In genomic region chr1:156140879-156141707, GRCh38 we compare ENCODE assay signal across 8 cellular contexts. TPM values are rescaled to one million over a fixed set of nuclear protein-coding genes. Genes with fewer than 3 reads are reported as not detected.
A peak's percentile ranks its signal among the peaks of the same experiment; 100 is the strongest.
DNase-seq lines count a peak whose midpoint lies in the region; ATAC-seq, FAIRE-seq and TF ChIP-seq lines count a peak whose summit lies in the region.

No MANE protein-coding gene starts in this region.

- H3K4me1 ChIP-seq in SK-N-SH (ENCODE audit: control insufficient read depth in 1 of 2, insufficient read depth in 2 of 2, low read depth in 1 of 2, low read length in 1 of 2) (peaks cover 2 to 5% of the 10 kb centered on the region in 2 experiments), endothelial cell of umbilical vein (ENCODE audit: control insufficient read depth, extremely low read depth, insufficient read depth, low read length) (peaks cover 1% of the 10 kb centered on the region)

- H3K9me3 Mint-ChIP-seq in neural crest cell = no peaks in the 10 kb centered on the region

- no peaks in the 10 kb centered on the region for H3K36me3 Mint-ChIP-seq in neural crest cell (ENCODE audit: low read depth)

- 87% methylated on average over 16 of the region's 20 CpGs for WGBS in SK-N-SH (ENCODE audit: low lambda C conversion rate)

- BruUV-seq in endothelial cell of umbilical vein (replicated peaks; lab: Mats Ljungman, UMichigan) = no TSS peak

- H4K20me1 ChIP-seq in SK-N-SH (ENCODE audit: insufficient read depth) = peaks cover 75% of the 10 kb centered on the region
- no peaks in the 10 kb centered on the region for H4K20me1 ChIP-seq in endothelial cell of umbilical vein (replicated peaks; ENCODE audit: control insufficient read depth, extremely low read depth, insufficient read depth, low read length)

- H3K27ac Mint-ChIP-seq in neural crest cell (ENCODE audit: unreplicated experiment) = peak overlapping the region; percentile 53

- H3K27me3 Mint-ChIP-seq in neural crest cell (ENCODE audit: low read depth) = peaks cover 5% of the 10 kb centered on the region

- no peak overlapping the region for H3K4me3 ChIP-seq in SK-N-SH (ENCODE audit: low read depth in 2 of 2, low read length in 1 of 2)
- no peak overlapping the region for H3K4me3 ChIP-seq in endothelial cell of umbilical vein (replicated peaks in 1 of 3; ENCODE audit: insufficient read depth in 1 of 3, low read depth in 1 of 3, low read length in 3 of 3)

- H3K4me2 ChIP-seq in SK-N-SH (no peak overlapping the region), endothelial cell of umbilical vein (ENCODE audit: insufficient read depth, low read length) (no peak overlapping the region)

- no peaks in the 10 kb centered on the region for H3K9me3 ChIP-seq in SK-N-SH
- H3K9me3 ChIP-seq in endothelial cell of umbilical vein (replicated peaks; ENCODE audit: control insufficient read depth, insufficient read depth, low read length) = no peaks in the 10 kb centered on the region

- no peaks in the 10 kb centered on the region for H3K9me2 ChIP-seq in SK-N-SH

- peak overlapping the region; percentile 18 for H3K4me3 Mint-ChIP-seq in neural crest cell

- POLR2A ChIA-PET in SK-N-SH (lab: Yijun Ruan, JAX) = interaction anchor here (0.6 to 0.7 kb wide), 3 partner anchors 72 to 185 kb away, joined by 3 read pairs; no protein-coding TSS in a partner anchor
- POLR2A ChIA-PET in endothelial cell of umbilical vein (lab: Charles Lee) = no interaction called here

- TF ChIP-seq CTCF in SK-N-SH (IDR thresholded peaks at IDR 0.05) = peak; percentile 68
- TF ChIP-seq CTCF in endothelial cell of umbilical vein (IDR thresholded peaks at IDR 0.05; ENCODE audit: extremely low read depth in 1 of 2, insufficient read depth in 1 of 2, low read depth in 1 of 2, low read length in 2 of 2) = peak; percentile 57 to 70
- peak; percentile 76 for TF ChIP-seq CTCF in neural crest cell (conservative IDR thresholded peaks at IDR 0.05)

- dilution Hi-C loops in endothelial cell of umbilical vein (cut with MboI; ENCODE audit: extremely low pct_ligation_motif_present, low sequenced_read_pairs) = no loop called here

- H3K4me1 Mint-ChIP-seq in neural crest cell = peaks cover 16% of the 10 kb centered on the region

- H3K27me3 ChIP-seq in SK-N-SH (ENCODE audit: insufficient read depth) (no peaks in the 10 kb centered on the region), endothelial cell of umbilical vein (ENCODE audit: control insufficient read depth in 2 of 2, insufficient read depth in 2 of 2, low read length in 2 of 2) (no peaks in the 10 kb centered on the region)

- peaks cover 91% of the 10 kb centered on the region for H3F3A ChIP-seq in SK-N-SH (replicated peaks; ENCODE audit: insufficient read depth)

- TF ChIP-seq POLR2A in endothelial cell of umbilical vein (IDR thresholded peaks at IDR 0.05; ENCODE audit: low read depth, low read length) = no peak

- H3K9me1 ChIP-seq in endothelial cell of umbilical vein (replicated peaks; ENCODE audit: control insufficient read depth, extremely low read depth, insufficient read depth, low read length) = no peaks in the 10 kb centered on the region

- CTCF ChIA-PET in SK-N-SH (lab: Yijun Ruan, JAX) (interaction anchor here (0.6 to 40.5 kb wide), 33 partner anchors 9 to 719 kb away, joined by 3 to 1559 read pairs (median 3); partner anchors contain the start of genes MEX3A, PMF1, SEMA4A and SLC25A44), endothelial cell of umbilical vein (lab: Charles Lee) (interaction anchor here (0.6 to 14.2 kb wide), 13 partner anchors 11 to 203 kb away, joined by 3 to 489 read pairs (median 4); partner anchors contain the start of gene PMF1)

- H3K27ac ChIP-seq in SK-N-SH (ENCODE audit: low read depth in 2 of 2, low read length in 1 of 2) (peak overlapping the region in 1 of 2 experiments; percentile 54; a peak in 2 of 4 replicates), endothelial cell of umbilical vein (ENCODE audit: insufficient read depth, low read depth, low read length) (no peak overlapping the region)

- TF ChIP-seq EP300 in SK-N-SH (IDR thresholded peaks at IDR 0.05; ENCODE audit: borderline replicate concordance in 1 of 2, low read depth in 1 of 2, low read length in 1 of 2) = no peak

- peaks cover 43 to 47% of the 10 kb centered on the region in 2 experiments for H3K36me3 ChIP-seq in SK-N-SH (replicated peaks in 1 of 2; ENCODE audit: control insufficient read depth in 1 of 2, insufficient read depth in 2 of 2, low read length in 1 of 2)
- peaks cover 13 to 37% of the 10 kb centered on the region in 2 experiments for H3K36me3 ChIP-seq in endothelial cell of umbilical vein (ENCODE audit: control insufficient read depth in 2 of 2, extremely low read depth in 1 of 2, insufficient read depth in 2 of 2, low read length in 2 of 2)

- FAIRE-seq in endothelial cell of umbilical vein (lab: Jason Lieb, UNC) = no peak

- peak; percentile 70 for TF ChIP-seq RAD21 in SK-N-SH (IDR thresholded peaks at IDR 0.05; ENCODE audit: low read length)

- H2AFZ ChIP-seq in SK-N-SH (ENCODE audit: low read depth) = no peak overlapping the region
- no peak overlapping the region for H2AFZ ChIP-seq in endothelial cell of umbilical vein (ENCODE audit: low read depth, low read length)

- H3K9ac ChIP-seq in SK-N-SH = no peak overlapping the region
- no peak overlapping the region for H3K9ac ChIP-seq in endothelial cell of umbilical vein (replicated peaks; ENCODE audit: extremely low read depth, insufficient read depth, low read length)

- H3K79me2 ChIP-seq in SK-N-SH (ENCODE audit: insufficient read depth) (peaks cover 5% of the 10 kb centered on the region; the same call in 1 of the 2 replicates), endothelial cell of umbilical vein (ENCODE audit: control insufficient read depth, insufficient read depth, low read length) (no peaks in the 10 kb centered on the region)

- intact Hi-C loops in endothelial cell of umbilical vein (cut with micrococcal nuclease) = loop anchor here (1.0 kb wide), 1 partner anchor 84 kb away; no protein-coding TSS in a partner anchor

- ATAC-seq in HG02678 (IDR thresholded peaks at IDR 0.05; ENCODE audit: unreplicated experiment) (no peak), GM19452 (IDR thresholded peaks at IDR 0.05; ENCODE audit: unreplicated experiment) (no peak)

- DNase-seq in NCI-H748 (lab: John Stamatoyannopoulos, UW; ENCODE audit: unreplicated experiment) (peak; percentile 16), NCI-H748 treated with DMSO at 0.1 percent for 48 hours (lab: John Stamatoyannopoulos, UW) (no peak), SK-N-SH (peak; percentile 85), endothelial cell of umbilical vein (ENCODE audit: low read depth, low spot score) (peak; percentile 31), neural crest cell (ENCODE audit: low read depth, low spot score) (peak; percentile 66), LoVo (ENCODE audit: low spot score) (no peak)

RNA-seq across cellular contexts. Expression of gene SEMA4A, which starts 12.3 kb away (rescaled TPM):
- polyA plus RNA-seq in SK-N-SH (2012; rRNA removed) (1.3 and 2.3 TPM in 2 replicates), endothelial cell of umbilical vein (0.97 and 1.5 TPM in 2 replicates)
- polyA plus RNA-seq in SK-N-SH (2012; cell fraction: cytosol; rRNA removed) = 0.33 and 0.73 TPM in 2 replicates
- 11.2 and 13.5 TPM in 2 replicates for polyA plus RNA-seq in SK-N-SH (2012; cell fraction: nucleus; rRNA removed)
- total RNA-seq in endothelial cell of umbilical vein (1.5 and 1.6 TPM in 2 replicates), neural crest cell (1.3 and 2.1 TPM in 2 replicates)
- 0.43 and 0.76 TPM in 2 replicates for polyA plus RNA-seq in endothelial cell of umbilical vein (2011; cell fraction: cytosol; rRNA removed)
- 6.6 and 7.8 TPM in 2 replicates for polyA plus RNA-seq in endothelial cell of umbilical vein (2011; cell fraction: nucleus; rRNA removed)
- 0.68 and 1.1 TPM in 2 replicates for polyA plus RNA-seq in endothelial cell of umbilical vein (2012)
- polyA minus RNA-seq in endothelial cell of umbilical vein = 1.1 TPM in 2 replicates
- polyA minus RNA-seq in endothelial cell of umbilical vein (2011; cell fraction: cytosol; rRNA and poly(A)+ RNA removed) = 6.5 TPM
- polyA minus RNA-seq in endothelial cell of umbilical vein (2011; cell fraction: nucleus; rRNA and poly(A)+ RNA removed) = 1.3 and 1.7 TPM in 2 replicates

RNA-seq across cellular contexts. Expression of gene LMNA, which starts 26.6 kb away (rescaled TPM):
- polyA plus RNA-seq in SK-N-SH (2012; rRNA removed) (726 and 983 TPM in 2 replicates), endothelial cell of umbilical vein (371 and 461 TPM in 2 replicates)
- polyA plus RNA-seq in SK-N-SH (2012; cell fraction: cytosol; rRNA removed) = 396 and 512 TPM in 2 replicates
- 1,848 and 2,172 TPM in 2 replicates for polyA plus RNA-seq in SK-N-SH (2012; cell fraction: nucleus; rRNA removed)
- total RNA-seq in endothelial cell of umbilical vein (715 and 742 TPM in 2 replicates), neural crest cell (51.0 and 51.7 TPM in 2 replicates)
- polyA plus RNA-seq in endothelial cell of umbilical vein (2011; cell fraction: cytosol; rRNA removed) = 321 and 340 TPM in 2 replicates
- polyA plus RNA-seq in endothelial cell of umbilical vein (2011; cell fraction: nucleus; rRNA removed) = 623 and 650 TPM in 2 replicates
- polyA plus RNA-seq in endothelial cell of umbilical vein (2012) = 280 and 286 TPM in 2 replicates
- polyA minus RNA-seq in endothelial cell of umbilical vein = 205 and 294 TPM in 2 replicates
- 389 TPM for polyA minus RNA-seq in endothelial cell of umbilical vein (2011; cell fraction: cytosol; rRNA and poly(A)+ RNA removed)
- polyA minus RNA-seq in endothelial cell of umbilical vein (2011; cell fraction: nucleus; rRNA and poly(A)+ RNA removed) = 132 and 240 TPM in 2 replicates

RNA-seq across cellular contexts. Expression of gene SLC25A44, which starts 52.8 kb away (rescaled TPM):
- polyA plus RNA-seq in SK-N-SH (2012; rRNA removed) (28.5 and 40.2 TPM in 2 replicates), endothelial cell of umbilical vein (30.2 and 30.6 TPM in 2 replicates)
- 25.1 and 30.1 TPM in 2 replicates for polyA plus RNA-seq in SK-N-SH (2012; cell fraction: cytosol; rRNA removed)
- polyA plus RNA-seq in SK-N-SH (2012; cell fraction: nucleus; rRNA removed) = 23.0 and 37.6 TPM in 2 replicates
- total RNA-seq in endothelial cell of umbilical vein (24.0 and 26.3 TPM in 2 replicates), neural crest cell (19.1 and 22.7 TPM in 2 replicates)
- 25.9 and 28.4 TPM in 2 replicates for polyA plus RNA-seq in endothelial cell of umbilical vein (2011; cell fraction: cytosol; rRNA removed)
- 23.9 and 25.4 TPM in 2 replicates for polyA plus RNA-seq in endothelial cell of umbilical vein (2011; cell fraction: nucleus; rRNA removed)
- polyA plus RNA-seq in endothelial cell of umbilical vein (2012) = 19.5 and 23.2 TPM in 2 replicates
- polyA minus RNA-seq in endothelial cell of umbilical vein = 45.7 and 46.5 TPM in 2 replicates
- 19.2 TPM for polyA minus RNA-seq in endothelial cell of umbilical vein (2011; cell fraction: cytosol; rRNA and poly(A)+ RNA removed)
- polyA minus RNA-seq in endothelial cell of umbilical vein (2011; cell fraction: nucleus; rRNA and poly(A)+ RNA removed) = 10.6 and 15.9 TPM in 2 replicates

RNA-seq across cellular contexts. Expression of gene MEX3A, which starts 58.8 kb away (rescaled TPM):
- polyA plus RNA-seq in SK-N-SH (2012; rRNA removed) = 15.1 and 16.2 TPM in 2 replicates
- 8.7 and 14.2 TPM in 2 replicates for polyA plus RNA-seq in SK-N-SH (2012; cell fraction: cytosol; rRNA removed)
- polyA plus RNA-seq in SK-N-SH (2012; cell fraction: nucleus; rRNA removed) = 23.2 and 26.8 TPM in 2 replicates
- total RNA-seq in endothelial cell of umbilical vein = 23.6 and 26.6 TPM in 2 replicates
- 20.2 and 22.0 TPM in 2 replicates for polyA plus RNA-seq in endothelial cell of umbilical vein
- 14.0 and 16.6 TPM in 2 replicates for polyA plus RNA-seq in endothelial cell of umbilical vein (2011; cell fraction: cytosol; rRNA removed)
- 17.9 and 22.9 TPM in 2 replicates for polyA plus RNA-seq in endothelial cell of umbilical vein (2011; cell fraction: nucleus; rRNA removed)
- 14.7 and 16.6 TPM in 2 replicates for polyA plus RNA-seq in endothelial cell of umbilical vein (2012)
- 26.8 and 30.9 TPM in 2 replicates for polyA minus RNA-seq in endothelial cell of umbilical vein
- 3.7 TPM for polyA minus RNA-seq in endothelial cell of umbilical vein (2011; cell fraction: cytosol; rRNA and poly(A)+ RNA removed)
- 10.9 and 12.6 TPM in 2 replicates for polyA minus RNA-seq in endothelial cell of umbilical vein (2011; cell fraction: nucleus; rRNA and poly(A)+ RNA removed)
- total RNA-seq in neural crest cell = 114 and 120 TPM in 2 replicates

Comparison
In these comparisons a context has a peak if more than half of its experiments do, and no peak if none do; other contexts are left out.
1. DNase-seq: peak in NCI-H748 (single experiment), SK-N-SH (single experiment), endothelial cell of umbilical vein (single experiment) and neural crest cell (single experiment); none in NCI-H748 treated with DMSO at 0.1 percent for 48 hours (single experiment) and LoVo (single experiment).
2. RNA of gene LMNA, which starts 26.6 kb away (total RNA-seq): 715 to 742 TPM in endothelial cell of umbilical vein; 51.0 to 51.7 TPM in neural crest cell; every median in the first group is over 10 times any median in the second.
3. Peak in every context shown above with its lines, with median percentiles within 50 percentile points of each other: CTCF ChIP-seq.